In genomic region chr9:92747459-92748232, GRCh38 we compare ENCODE assay signal across 11 cellular contexts. TPM values are rescaled to one million over a fixed set of nuclear protein-coding genes. Genes with fewer than 3 reads are reported as not detected.
DNase-seq lines count a peak whose midpoint lies in the region; ATAC-seq and TF ChIP-seq lines count a peak whose summit lies in the region.
"Had no signal": no experiment of that assay in that cellular context is flagged by ENCODE, and none has a peak within 500 bp of the region (broad histone marks: within the 10 kb centered on the region; RNA-seq: fewer than 3 reads in every experiment).

No MANE protein-coding gene starts in this region.

- H3K27me3 Mint-ChIP-seq in CD4-positive, CD25-positive, alpha-beta regulatory T cell, result no peaks in the 10 kb centered on the region
- H3K27me3 Mint-ChIP-seq in osteocyte (ENCODE audit: unreplicated experiment), result no peaks in the 10 kb centered on the region
- H3K27me3 Mint-ChIP-seq in activated naive CD8-positive, alpha-beta T cell treated with anti-CD3 and anti-CD28 coated beads, Interleukin-2, amount 50 U/mL, for 24 hours, result no peaks in the 10 kb centered on the region

- no peaks in the 10 kb centered on the region for H3K9me3 ChIP-seq in CD4-positive, CD25-positive, alpha-beta regulatory T cell (ENCODE audit: control insufficient read depth in 2 of 2, low read length in 2 of 2)

- peak overlapping the region in 1 of 4 donors; percentile 38 for H3K4me3 Mint-ChIP-seq in CD4-positive, CD25-positive, alpha-beta regulatory T cell
- no peak overlapping the region for H3K4me3 Mint-ChIP-seq in osteocyte (ENCODE audit: unreplicated experiment)
- no peak overlapping the region for H3K4me3 Mint-ChIP-seq in activated naive CD8-positive, alpha-beta T cell treated with anti-CD3 and anti-CD28 coated beads, Interleukin-2, amount 50 U/mL, for 24 hours

- no peak for ATAC-seq in CD4-positive, CD25-positive, alpha-beta regulatory T cell (ENCODE audit: low read depth in 2 of 2)
- ATAC-seq in esophagus mucosa, result peak; percentile 63
- ATAC-seq in activated naive CD8-positive, alpha-beta T cell treated with anti-CD3 and anti-CD28 coated beads, Interleukin-2, amount 50 U/mL, for 24 hours, result no peak

- H3K9me3 Mint-ChIP-seq in CD4-positive, CD25-positive, alpha-beta regulatory T cell, result no peaks in the 10 kb centered on the region
- no peaks in the 10 kb centered on the region for H3K9me3 Mint-ChIP-seq in osteocyte (ENCODE audit: unreplicated experiment)
- H3K9me3 Mint-ChIP-seq in activated naive CD8-positive, alpha-beta T cell treated with anti-CD3 and anti-CD28 coated beads, Interleukin-2, amount 50 U/mL, for 24 hours, result no peaks in the 10 kb centered on the region

- H3K27me3 ChIP-seq in CD4-positive, CD25-positive, alpha-beta regulatory T cell (ENCODE audit: control insufficient read depth, insufficient read depth, low read length), result no peaks in the 10 kb centered on the region

- peaks cover 11 to 83% (median 48%) of the 10 kb centered on the region in 4 donors for H3K4me1 Mint-ChIP-seq in CD4-positive, CD25-positive, alpha-beta regulatory T cell
- H3K4me1 Mint-ChIP-seq in osteocyte (ENCODE audit: unreplicated experiment), result peaks cover 47% of the 10 kb centered on the region
- H3K4me1 Mint-ChIP-seq in activated naive CD8-positive, alpha-beta T cell treated with anti-CD3 and anti-CD28 coated beads, Interleukin-2, amount 50 U/mL, for 24 hours, result peaks cover 52% of the 10 kb centered on the region

- no peaks in the 10 kb centered on the region for H3K36me3 Mint-ChIP-seq in CD4-positive, CD25-positive, alpha-beta regulatory T cell
- no peaks in the 10 kb centered on the region for H3K36me3 Mint-ChIP-seq in osteocyte (ENCODE audit: unreplicated experiment)
- H3K36me3 Mint-ChIP-seq in activated naive CD8-positive, alpha-beta T cell treated with anti-CD3 and anti-CD28 coated beads, Interleukin-2, amount 50 U/mL, for 24 hours (ENCODE audit: low read depth), result peaks cover 3% of the 10 kb centered on the region

- H3K27ac Mint-ChIP-seq in CD4-positive, CD25-positive, alpha-beta regulatory T cell, result peak overlapping the region; percentile 48 to 82 (median 78)
- peak overlapping the region; percentile 74 for H3K27ac Mint-ChIP-seq in osteocyte (ENCODE audit: unreplicated experiment)
- no peak overlapping the region for H3K27ac Mint-ChIP-seq in activated naive CD8-positive, alpha-beta T cell treated with anti-CD3 and anti-CD28 coated beads, Interleukin-2, amount 50 U/mL, for 24 hours

- TF ChIP-seq CTCF in osteocyte (IDR thresholded peaks at IDR 0.05), result no peak

- DNase-seq in CD4-positive, CD25-positive, alpha-beta regulatory T cell, result no peak
- peak; percentile 26 for DNase-seq in NCI-H460 (ENCODE audit: extremely low read depth, low read depth)
- no peak for DNase-seq in osteocyte (ENCODE audit: extremely low spot score, unreplicated experiment)
- DNase-seq in activated naive CD8-positive, alpha-beta T cell treated with anti-CD3 and anti-CD28 coated beads, Interleukin-2, amount 50 U/mL, for 24 hours, result no peak
- DNase-seq in hepatic stellate cell (ENCODE audit: low spot score), result no peak
- DNase-seq in dermis blood vessel endothelial cell, result no peak
- DNase-seq in HuH-7 (ENCODE audit: low spot score), result no peak
- DNase-seq: DMS153, NCI-H526, retina had no signal

- H3K36me3 ChIP-seq in CD4-positive, CD25-positive, alpha-beta regulatory T cell (ENCODE audit: control insufficient read depth, insufficient read depth, low read length), result no peaks in the 10 kb centered on the region

- no peak overlapping the region for H3K27ac ChIP-seq in CD4-positive, CD25-positive, alpha-beta regulatory T cell (ENCODE audit: insufficient read depth, low read length, poor library complexity, severe bottlenecking)

- H3K4me3 ChIP-seq in CD4-positive, CD25-positive, alpha-beta regulatory T cell (ENCODE audit: low read depth, low read length), result no peak overlapping the region

- H3K4me1 ChIP-seq in CD4-positive, CD25-positive, alpha-beta regulatory T cell (ENCODE audit: control insufficient read depth, insufficient read depth, low read length, poor library complexity, severe bottlenecking), result peaks cover 17% of the 10 kb centered on the region

RNA-seq across cellular contexts. Expression of gene BICD2, which starts 17.0 kb away (rescaled TPM):
- 29.3 TPM for total RNA-seq in CD4-positive, CD25-positive, alpha-beta regulatory T cell
- 1 to 10 TPM; 5.6 to 9.8 (median 7.6) TPM for polyA plus RNA-seq in CD4-positive, CD25-positive, alpha-beta regulatory T cell
- 21.4 and 23.6 TPM in 2 replicates for total RNA-seq in NCI-H460 (2014; rRNA removed; shearing (Covaris generic))
- 25.8 and 29.6 TPM in 2 replicates for polyA plus RNA-seq in NCI-H460 (2014; cell fraction: nucleus; rRNA removed)
- 63.7 TPM for total RNA-seq in esophagus mucosa
- 34.8 and 35.4 TPM in 2 replicates for total RNA-seq in osteocyte
- total RNA-seq in dermis blood vessel endothelial cell, result 54.5 and 74.2 TPM in 2 replicates
